ENCODE assay signal across 3 cellular contexts in the genomic region with DNA sequence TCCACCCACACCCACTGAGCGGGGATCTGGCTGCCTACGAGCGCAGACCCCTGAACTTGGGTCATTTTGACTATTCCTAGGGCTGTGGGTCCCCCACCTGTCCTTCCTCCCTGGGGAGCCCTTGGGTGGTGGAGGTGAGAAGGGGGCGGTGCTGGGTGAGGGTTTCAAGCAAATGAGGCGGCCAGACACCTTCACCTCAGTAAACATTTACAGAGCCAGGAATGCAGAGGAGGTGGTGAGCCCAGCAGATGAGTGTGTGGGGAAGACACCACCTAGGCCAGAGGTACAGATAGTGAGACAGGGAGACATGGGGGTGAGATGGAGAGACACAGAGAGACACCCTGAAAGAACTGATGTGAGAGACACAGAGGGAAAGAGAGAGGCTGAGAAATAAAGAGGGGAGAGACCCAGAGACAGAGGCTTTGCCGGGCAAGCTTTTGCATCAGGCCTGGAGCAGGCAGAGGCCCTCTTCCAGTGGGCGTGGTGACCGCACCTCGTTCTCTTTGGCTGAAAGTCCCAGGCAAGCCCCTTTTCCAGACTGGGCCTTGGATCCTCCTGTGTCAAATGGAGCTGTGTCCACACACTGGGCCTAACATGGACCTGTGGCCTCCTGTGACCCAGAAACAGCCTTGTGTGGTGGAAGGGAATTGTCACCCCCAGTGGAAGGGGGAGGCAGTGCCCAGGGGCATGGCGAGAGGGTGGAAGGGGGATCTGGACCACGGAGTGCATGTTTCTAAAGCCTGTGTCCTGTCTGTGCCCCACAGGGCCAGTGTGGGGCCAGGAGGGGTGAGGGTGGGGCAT.
TF ChIP-seq lines count a peak whose summit lies in the region.

No MANE protein-coding gene starts in this region.

TF ChIP-seq in A549, 52 proteins besides CTCF, POLR2A, EP300 and RAD21:
- TF ChIP-seq JUNB (IDR thresholded peaks at IDR 0.05) (no peak), HEYL (CRISPR knock-in tag; IDR thresholded peaks at IDR 0.05) (no peak), HOXB5 (CRISPR knock-in tag; IDR thresholded peaks at IDR 0.05) (no peak), CHD2 (IDR thresholded peaks at IDR 0.05; ENCODE audit: low read length, partially characterized antibody) (no peak), PHF8 (IDR thresholded peaks at IDR 0.05; ENCODE audit: borderline replicate concordance, low read depth) (no peak), EHF (CRISPR knock-in tag; IDR thresholded peaks at IDR 0.05) (no peak), JUN (IDR thresholded peaks at IDR 0.05) (no peak), RNF2 (IDR thresholded peaks at IDR 0.05; ENCODE audit: borderline replicate concordance, low read depth) (no peak), GATA3 (IDR thresholded peaks at IDR 0.05; ENCODE audit: borderline replicate concordance) (no peak), ESRRA (IDR thresholded peaks at IDR 0.05; ENCODE audit: borderline replicate concordance, low read length) (no peak), NPAS2 (CRISPR knock-in tag; IDR thresholded peaks at IDR 0.05; ENCODE audit: borderline replicate concordance) (no peak), SMC3 (IDR thresholded peaks at IDR 0.05) (no peak), BHLHE40 (IDR thresholded peaks at IDR 0.05; ENCODE audit: low read depth, low read length) (no peak)
- TF ChIP-seq, protein P1, sequence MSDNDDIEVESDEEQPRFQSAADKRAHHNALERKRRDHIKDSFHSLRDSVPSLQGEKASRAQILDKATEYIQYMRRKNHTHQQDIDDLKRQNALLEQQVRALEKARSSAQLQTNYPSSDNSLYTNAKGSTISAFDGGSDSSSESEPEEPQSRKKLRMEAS (IDR thresholded peaks at IDR 0.05) = no peak
- TF ChIP-seq, protein P2, sequence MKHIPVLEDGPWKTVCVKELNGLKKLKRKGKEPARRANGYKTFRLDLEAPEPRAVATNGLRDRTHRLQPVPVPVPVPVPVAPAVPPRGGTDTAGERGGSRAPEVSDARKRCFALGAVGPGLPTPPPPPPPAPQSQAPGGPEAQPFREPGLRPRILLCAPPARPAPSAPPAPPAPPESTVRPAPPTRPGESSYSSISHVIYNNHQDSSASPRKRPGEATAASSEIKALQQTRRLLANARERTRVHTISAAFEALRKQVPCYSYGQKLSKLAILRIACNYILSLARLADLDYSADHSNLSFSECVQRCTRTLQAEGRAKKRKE (CRISPR knock-in tag; IDR thresholded peaks at IDR 0.05; ENCODE audit: low read depth) = no peak
- TF ChIP-seq, protein P3, sequence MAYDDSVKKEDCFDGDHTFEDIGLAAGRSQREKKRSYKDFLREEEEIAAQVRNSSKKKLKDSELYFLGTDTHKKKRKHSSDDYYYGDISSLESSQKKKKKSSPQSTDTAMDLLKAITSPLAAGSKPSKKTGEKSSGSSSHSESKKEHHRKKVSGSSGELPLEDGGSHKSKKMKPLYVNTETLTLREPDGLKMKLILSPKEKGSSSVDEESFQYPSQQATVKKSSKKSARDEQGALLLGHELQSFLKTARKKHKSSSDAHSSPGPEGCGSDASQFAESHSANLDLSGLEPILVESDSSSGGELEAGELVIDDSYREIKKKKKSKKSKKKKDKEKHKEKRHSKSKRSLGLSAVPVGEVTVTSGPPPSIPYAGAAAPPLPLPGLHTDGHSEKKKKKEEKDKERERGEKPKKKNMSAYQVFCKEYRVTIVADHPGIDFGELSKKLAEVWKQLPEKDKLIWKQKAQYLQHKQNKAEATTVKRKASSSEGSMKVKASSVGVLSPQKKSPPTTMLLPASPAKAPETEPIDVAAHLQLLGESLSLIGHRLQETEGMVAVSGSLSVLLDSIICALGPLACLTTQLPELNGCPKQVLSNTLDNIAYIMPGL (CRISPR knock-in tag; IDR thresholded peaks at IDR 0.05; ENCODE audit: borderline replicate concordance) = no peak
- TF ChIP-seq, protein P4, sequence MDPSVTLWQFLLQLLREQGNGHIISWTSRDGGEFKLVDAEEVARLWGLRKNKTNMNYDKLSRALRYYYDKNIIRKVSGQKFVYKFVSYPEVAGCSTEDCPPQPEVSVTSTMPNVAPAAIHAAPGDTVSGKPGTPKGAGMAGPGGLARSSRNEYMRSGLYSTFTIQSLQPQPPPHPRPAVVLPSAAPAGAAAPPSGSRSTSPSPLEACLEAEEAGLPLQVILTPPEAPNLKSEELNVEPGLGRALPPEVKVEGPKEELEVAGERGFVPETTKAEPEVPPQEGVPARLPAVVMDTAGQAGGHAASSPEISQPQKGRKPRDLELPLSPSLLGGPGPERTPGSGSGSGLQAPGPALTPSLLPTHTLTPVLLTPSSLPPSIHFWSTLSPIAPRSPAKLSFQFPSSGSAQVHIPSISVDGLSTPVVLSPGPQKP (IDR thresholded peaks at IDR 0.05; ENCODE audit: low read depth, low read length) = no peak

TF ChIP-seq in HEK293, 187 proteins besides CTCF, POLR2A, EP300 and RAD21:
- TF ChIP-seq ZNF624 (tag by site-specific recombination; IDR thresholded peaks at IDR 0.05) (no peak), EGR2 (tag by site-specific recombination; IDR thresholded peaks at IDR 0.05; ENCODE audit: low read depth) (peak; percentile 13; the same call in 1 of the 2 replicates), KLF1 (tag by site-specific recombination; IDR thresholded peaks at IDR 0.05) (peak; percentile 46)

TF ChIP-seq in H1, 55 proteins besides CTCF, POLR2A, EP300 and RAD21:
- TF ChIP-seq SIRT6 (IDR thresholded peaks at IDR 0.05; ENCODE audit: low read length) = no peak
- TF ChIP-seq SIX5 (IDR thresholded peaks at IDR 0.05; ENCODE audit: low read depth, low read length) = no peak
- no peak for TF ChIP-seq MAFK (IDR thresholded peaks at IDR 0.05; ENCODE audit: low read depth, low read length)
- no peak for TF ChIP-seq RFX5 (IDR thresholded peaks at IDR 0.05; ENCODE audit: borderline replicate concordance, low read depth, low read length)
- TF ChIP-seq YY1 (IDR thresholded peaks at IDR 0.05; ENCODE audit: low read depth, low read length) = no peak
- TF ChIP-seq EGR1 (IDR thresholded peaks at IDR 0.05; ENCODE audit: borderline replicate concordance, low read depth, low read length) = no peak
- TF ChIP-seq SUZ12 (IDR thresholded peaks at IDR 0.05; ENCODE audit: low read length) = no peak
- no peak for TF ChIP-seq BACH1 (IDR thresholded peaks at IDR 0.05; ENCODE audit: low read length)
- no peak for TF ChIP-seq CEBPB (IDR thresholded peaks at IDR 0.05; ENCODE audit: low read depth, low read length)
TF ChIP-seq in H1: peak in this region for 0.
